ENCODE assay signal across 14 cellular contexts in genomic region chr10:72227826-72228225, GRCh38. TPM values are rescaled to one million over a fixed set of nuclear protein-coding genes. Genes with fewer than 3 reads are reported as not detected.
DNase-seq lines count a peak whose midpoint lies in the region; ATAC-seq and TF ChIP-seq lines count a peak whose summit lies in the region.
"Had no signal": no experiment of that assay in that cellular context is flagged by ENCODE, and none has a peak within 500 bp of the region (broad histone marks: within the 10 kb centered on the region; RNA-seq: fewer than 3 reads in every experiment).

No MANE protein-coding gene starts in this region.

- ATAC-seq in stimulated activated naive CD8-positive, alpha-beta T cell treated with anti-CD3 and anti-CD28 coated beads, Interleukin-15, Interleukin-2, amounts not matched to agents 100 U/mL and 50 U/mL, for 24 hours = no peak
- ATAC-seq in psoas muscle = no peak
- no peak for ATAC-seq in HG03135 (IDR thresholded peaks at IDR 0.05; ENCODE audit: unreplicated experiment)
- no peak for ATAC-seq in natural killer cell

- intact Hi-C loops in breast epithelium (cut with DNase I; ENCODE audit: low total_unique reads) (no loop called here), psoas muscle (cut with DNase I) (loop anchor here in 1 of 2 donors (5.0 kb wide), 1 partner anchor 49 kb away; no protein-coding TSS in a partner anchor), natural killer cell (cut with micrococcal nuclease) (no loop called here)

- H3K36me3 Mint-ChIP-seq in stimulated activated naive CD8-positive, alpha-beta T cell treated with anti-CD3 and anti-CD28 coated beads, Interleukin-15, Interleukin-2, amounts not matched to agents 100 ng/mL and 50 ng/mL, for 24 hours (ENCODE audit: low read depth) = peaks cover 46% of the 10 kb centered on the region
- peaks cover 14% of the 10 kb centered on the region for H3K36me3 Mint-ChIP-seq in natural killer cell

- H3K27ac Mint-ChIP-seq in stimulated activated naive CD8-positive, alpha-beta T cell treated with anti-CD3 and anti-CD28 coated beads, Interleukin-15, Interleukin-2, amounts not matched to agents 100 ng/mL and 50 ng/mL, for 24 hours = peak overlapping the region; percentile 8
- peak overlapping the region in 1 of 2 donors; percentile 5 for H3K27ac Mint-ChIP-seq in natural killer cell
- H3K27ac Mint-ChIP-seq: activated CD4-positive, alpha-beta T cell treated with anti-CD3 and anti-CD28 coated beads, Interleukin-2, amount 10 ng/mL, durations not matched to agents 24 days and 14 days had no signal

- no peak overlapping the region for H3K4me3 Mint-ChIP-seq in stimulated activated naive CD8-positive, alpha-beta T cell treated with anti-CD3 and anti-CD28 coated beads, Interleukin-15, Interleukin-2, amounts not matched to agents 100 ng/mL and 50 ng/mL, for 24 hours
- H3K4me3 Mint-ChIP-seq in natural killer cell = no peak overlapping the region
- H3K4me3 Mint-ChIP-seq: activated CD4-positive, alpha-beta T cell treated with anti-CD3 and anti-CD28 coated beads, Interleukin-2, amount 10 ng/mL, durations not matched to agents 24 days and 14 days had no signal

- H3K4me1 ChIP-seq in breast epithelium (peaks cover 0 to 10% of the 10 kb centered on the region in 2 donors), psoas muscle (peaks cover 50% of the 10 kb centered on the region)

- WGBS in psoas muscle, 3 donors = 74 to 78% (median 77%) methylated on average over 5 to 6 of the region's 6 CpGs

- H3K27me3 ChIP-seq in breast epithelium = no peaks in the 10 kb centered on the region
- no peaks in the 10 kb centered on the region for H3K27me3 ChIP-seq in psoas muscle (ENCODE audit: insufficient read depth in 3 of 3, low read length in 2 of 3)

- no peaks in the 10 kb centered on the region for H3K9me3 Mint-ChIP-seq in stimulated activated naive CD8-positive, alpha-beta T cell treated with anti-CD3 and anti-CD28 coated beads, Interleukin-15, Interleukin-2, amounts not matched to agents 100 ng/mL and 50 ng/mL, for 24 hours
- no peaks in the 10 kb centered on the region for H3K9me3 Mint-ChIP-seq in natural killer cell
- H3K9me3 Mint-ChIP-seq: activated CD4-positive, alpha-beta T cell treated with anti-CD3 and anti-CD28 coated beads, Interleukin-2, amount 10 ng/mL, durations not matched to agents 24 days and 14 days had no signal

- H3K4me3 ChIP-seq in breast epithelium (no peak overlapping the region), psoas muscle (no peak overlapping the region)

- no peaks in the 10 kb centered on the region for H3K9me3 ChIP-seq in breast epithelium
- H3K9me3 ChIP-seq in psoas muscle = no peaks in the 10 kb centered on the region

- H3K27ac ChIP-seq in breast epithelium (peak overlapping the region; percentile 32 to 51), psoas muscle (peak overlapping the region; percentile 91)

- no peak for TF ChIP-seq POLR2A in breast epithelium (IDR thresholded peaks at IDR 0.05)

- no peak for DNase-seq in stimulated activated naive CD8-positive, alpha-beta T cell treated with anti-CD3 and anti-CD28 coated beads, Interleukin-15, Interleukin-2, amounts not matched to agents 100 U/mL and 50 U/mL, for 24 hours
- DNase-seq in breast epithelium (ENCODE audit: low spot score in 2 of 2) (no peak), psoas muscle (no peak), RKO (ENCODE audit: low spot score) (no peak), natural killer cell (no peak), CD1c-positive myeloid dendritic cell (ENCODE audit: extremely low spot score) (no peak)
- DNase-seq: activated CD4-positive, alpha-beta T cell treated with anti-CD3 and anti-CD28 coated beads, Interleukin-2, amount 10 ng/mL, durations not matched to agents 24 days and 14 days; activated T-cell treated with anti-CD3 and anti-CD28 coated beads, Interleukin-2, amount 50 U/mL, for 1 hour; KG1; NK-92 treated with Interleukin-12 subunit alpha and Interleukin-12 subunit beta, amount 100 ng/mL, for 24 hours; retina; T1000 had no signal

- H3K36me3 ChIP-seq in breast epithelium = no peaks in the 10 kb centered on the region
- H3K36me3 ChIP-seq in psoas muscle (ENCODE audit: insufficient read depth in 1 of 2, low read depth in 1 of 2) = peaks cover 4 to 37% of the 10 kb centered on the region in 2 donors

- TF ChIP-seq CTCF in breast epithelium (IDR thresholded peaks at IDR 0.05) (no peak), psoas muscle (IDR thresholded peaks at IDR 0.05) (no peak), natural killer cell (IDR thresholded peaks at IDR 0.05) (no peak)

- peaks cover 61% of the 10 kb centered on the region for H3K4me1 Mint-ChIP-seq in stimulated activated naive CD8-positive, alpha-beta T cell treated with anti-CD3 and anti-CD28 coated beads, Interleukin-15, Interleukin-2, amounts not matched to agents 100 ng/mL and 50 ng/mL, for 24 hours (ENCODE audit: low read depth)
- H3K4me1 Mint-ChIP-seq in natural killer cell = peaks cover 14 to 32% of the 10 kb centered on the region in 2 donors

- H3K27me3 Mint-ChIP-seq in stimulated activated naive CD8-positive, alpha-beta T cell treated with anti-CD3 and anti-CD28 coated beads, Interleukin-15, Interleukin-2, amounts not matched to agents 100 ng/mL and 50 ng/mL, for 24 hours = no peaks in the 10 kb centered on the region
- no peaks in the 10 kb centered on the region for H3K27me3 Mint-ChIP-seq in natural killer cell (ENCODE audit: low read depth in 2 of 2)
- H3K27me3 Mint-ChIP-seq: activated CD4-positive, alpha-beta T cell treated with anti-CD3 and anti-CD28 coated beads, Interleukin-2, amount 10 ng/mL, durations not matched to agents 24 days and 14 days had no signal

RNA-seq across cellular contexts. Expression of gene ASCC1, which starts 11.8 kb away (rescaled TPM):
- 10 to 100 TPM; 28.5 to 42.9 (median 29.6) TPM for total RNA-seq in breast epithelium
- 10 to 100 TPM; 15.3 to 22.4 (median 19.4) TPM for total RNA-seq in psoas muscle
- 10 to 100 TPM; 17.9 to 37.0 (median 19.3) TPM for polyA plus RNA-seq in psoas muscle
- total RNA-seq in natural killer cell = 10 to 100 TPM; 26.0 to 35.2 (median 29.3) TPM

RNA-seq across cellular contexts. Expression of gene ANAPC16, which starts 12.0 kb away (rescaled TPM):
- total RNA-seq in breast epithelium = 100 to 1,000 TPM; 104 to 155 (median 112) TPM
- total RNA-seq in psoas muscle = 100 to 1,000 TPM in 3 of 4 donors, 10 to 100 TPM in 1; 80.3 to 144 (median 119) TPM
- polyA plus RNA-seq in psoas muscle = 100 to 1,000 TPM in 2 of 3 donors, 10 to 100 TPM in 1; 60.1 to 184 (median 167) TPM
- total RNA-seq in natural killer cell = 10 to 100 TPM; 70.9 to 77.0 (median 71.0) TPM

RNA-seq across cellular contexts. Expression of gene DDIT4, which starts 45.9 kb away (rescaled TPM):
- total RNA-seq in breast epithelium (100 to 1,000 TPM; 183 to 555 (median 341) TPM), psoas muscle (100 to 1,000 TPM in 1 of 4 donors, 10 to 100 TPM in 3; 16.1 to 220 (median 65.4) TPM), natural killer cell (100 to 1,000 TPM; 174 to 232 (median 200) TPM)
- 100 to 1,000 TPM; 114 to 744 (median 487) TPM for polyA plus RNA-seq in psoas muscle
